21 cellular contexts compared by ENCODE assay signal in the genomic region with DNA sequence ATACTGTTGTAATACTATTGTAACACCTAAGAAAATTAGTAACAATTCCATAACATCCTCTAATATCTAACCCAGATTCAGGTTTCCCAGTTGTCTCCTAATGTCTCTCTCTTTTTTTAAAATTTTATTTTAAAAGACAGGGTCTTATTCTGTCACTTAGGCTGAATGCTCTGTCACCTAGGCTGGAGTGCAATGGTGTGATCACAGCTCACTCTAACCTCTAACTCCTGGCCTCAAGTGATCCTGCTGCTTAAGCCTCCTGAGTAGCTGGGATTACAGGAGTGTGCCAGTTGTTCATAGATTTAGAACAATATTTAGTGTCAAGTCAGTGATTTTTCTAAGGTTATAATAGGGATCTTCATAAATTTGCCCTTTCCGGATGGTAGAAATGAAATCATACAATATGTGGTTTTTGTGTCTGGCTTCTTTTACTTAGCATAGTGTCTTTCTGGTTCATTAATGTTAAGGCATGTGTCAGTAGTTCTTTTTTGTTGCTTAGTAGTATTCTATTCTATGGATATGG.
"Had no signal": no experiment of that assay in that cellular context is flagged by ENCODE, and none has a peak within 500 bp of the region (broad histone marks: within the 10 kb centered on the region; RNA-seq: fewer than 3 reads in every experiment).

No MANE protein-coding gene starts in this region.

- FAIRE-seq: endometrium, islet of Langerhans had no signal

- H3K4me1 ChIP-seq: thyroid gland, uterus had no signal

- DNase-seq: cortex of kidney; dorsolateral prefrontal cortex; effector CD8-positive, alpha-beta T cell; gastrocnemius medialis; heart right ventricle; hypothalamus; kidney glomerular epithelial cell; mesendoderm; naive B cell; posterior cingulate gyrus; stimulated activated CD4-positive, alpha-beta T cell treated with anti-CD3 and anti-CD28 coated beads, Interleukin-2, amount 100 ng/mL, for 48 hours; stimulated activated naive CD8-positive, alpha-beta T cell treated with anti-CD3 and anti-CD28 coated beads, Interleukin-15, Interleukin-2, amounts not matched to agents 100 U/mL and 50 U/mL, for 24 hours; thyroid gland; upper lobe of left lung; uterus had no signal

- H3K9me3 Mint-ChIP-seq: naive B cell had no signal

- H3K9me3 ChIP-seq: esophagus muscularis mucosa, gastrocnemius medialis, heart right ventricle, suprapubic skin, thyroid gland, upper lobe of left lung, uterus had no signal

- H3K4me3 ChIP-seq: dorsolateral prefrontal cortex, esophagus muscularis mucosa, gastrocnemius medialis, heart right ventricle, smooth muscle cell, suprapubic skin, thyroid gland, upper lobe of left lung, uterus had no signal

- H3K36me3 ChIP-seq: gastrocnemius medialis, suprapubic skin, thyroid gland, uterus had no signal

- H3K4me3 Mint-ChIP-seq: naive B cell had no signal

- H3K27me3 Mint-ChIP-seq: naive B cell had no signal

- H3K27ac ChIP-seq: dorsolateral prefrontal cortex, epithelial cell of prostate, esophagus muscularis mucosa, gastrocnemius medialis, heart right ventricle, suprapubic skin, thyroid gland, upper lobe of left lung, uterus had no signal

- H3K27me3 ChIP-seq: dorsolateral prefrontal cortex, esophagus muscularis mucosa, gastrocnemius medialis, heart right ventricle, suprapubic skin, thyroid gland, upper lobe of left lung, uterus had no signal

- H3K4me2 ChIP-seq: smooth muscle cell had no signal

- ATAC-seq: gastrocnemius medialis, heart right ventricle had no signal
